6 cellular contexts compared by ENCODE assay signal in the genomic region with DNA sequence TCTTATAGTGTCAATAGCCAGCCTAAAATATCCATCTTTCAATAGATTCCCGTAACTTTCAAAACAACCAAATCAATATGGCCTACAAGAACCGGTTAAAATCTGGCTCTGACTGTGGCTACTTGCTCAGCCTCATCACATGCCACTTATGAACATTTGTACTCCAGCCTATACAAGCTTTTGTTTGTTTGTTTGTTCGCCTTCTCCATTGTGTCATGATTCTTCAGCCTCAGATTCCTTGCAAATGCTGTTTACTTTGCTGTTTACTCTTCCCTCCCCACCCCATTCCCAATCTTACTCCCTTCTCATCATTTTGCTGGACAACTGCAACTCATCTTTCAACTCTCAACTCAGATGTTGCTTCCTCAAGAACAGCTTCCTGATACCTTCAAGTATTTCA.
"Had no signal": no experiment of that assay in that cellular context is flagged by ENCODE, and none has a peak within 500 bp of the region (broad histone marks: within the 10 kb centered on the region; RNA-seq: fewer than 3 reads in every experiment).

No MANE protein-coding gene starts in this region.

- ATAC-seq: K562 had no signal

- H3K27ac ChIP-seq: GM23248 had no signal

- DNase-seq: H9, HCEC 1CT, IMR-90, KG1 had no signal

- H3K4me3 ChIP-seq: GM23248, K562 had no signal
